Comparison of ENCODE assay signal across 19 cellular contexts in the genomic region with DNA sequence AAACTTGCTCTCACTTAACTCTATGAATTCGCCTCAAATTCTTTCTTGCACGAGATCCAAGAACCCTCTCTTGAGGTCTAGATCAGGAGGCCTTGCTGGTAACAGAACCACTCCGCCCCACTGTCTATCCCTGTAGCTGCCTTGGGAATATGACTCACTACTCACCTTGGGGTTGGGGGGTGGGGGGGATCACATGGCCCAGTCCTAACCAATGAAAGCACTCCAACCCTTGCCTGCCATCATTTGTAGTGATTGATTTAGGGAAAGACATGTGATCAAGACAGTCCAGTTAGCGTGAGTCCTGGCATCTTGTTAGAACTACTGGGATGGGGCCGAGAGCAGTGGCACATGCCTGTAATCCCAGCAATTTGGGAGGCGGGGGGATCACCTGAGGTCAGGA. TPM values are rescaled to one million over a fixed set of nuclear protein-coding genes. Genes with fewer than 3 reads are reported as not detected.
"Had no signal": no experiment of that assay in that cellular context is flagged by ENCODE, and none has a peak within 500 bp of the region (broad histone marks: within the 10 kb centered on the region; RNA-seq: fewer than 3 reads in every experiment).

No MANE protein-coding gene starts in this region.

- H3K9me3 ChIP-seq: adrenal gland, esophagus muscularis mucosa, spleen had no signal

- FAIRE-seq: colon had no signal

- H3K9ac ChIP-seq: neural progenitor cell had no signal

- H3K4me3 ChIP-seq: adrenal gland, cardiac muscle cell, esophagus muscularis mucosa, lung, neural progenitor cell, spleen had no signal

- H2AFZ ChIP-seq: neural progenitor cell had no signal

- H3K36me3 ChIP-seq: adrenal gland, cardiac muscle cell, esophagus muscularis mucosa, neural progenitor cell, spleen, WERI-Rb-1 had no signal

- DNase-seq: activated CD4-positive, alpha-beta memory T cell treated with anti-CD3 and anti-CD28 coated beads, Interleukin-2, amount 10 ng/mL, durations not matched to agents 7 days and 5 days; activated CD4-positive, alpha-beta T cell treated with anti-CD3 and anti-CD28 coated beads for 36 hours; activated effector memory CD4-positive, alpha-beta T cell treated with Interleukin-2 at 50 U/mL for 16 hours; activated T-cell treated with anti-CD3 and anti-CD28 coated beads, Interleukin-2, amount 50 U/mL, for 4 hours; hypothalamus; left colon; stimulated activated CD4-positive, alpha-beta T cell treated with anti-CD3 and anti-CD28 coated beads, Interleukin-1b, Interleukin-23, amount 100 ng/mL, for 48 hours; T-helper 17 cell; WERI-Rb-1 had no signal

- H3K4me1 ChIP-seq: neural progenitor cell had no signal

- H3K27me3 ChIP-seq: adrenal gland, cardiac muscle cell, esophagus muscularis mucosa, neural progenitor cell, spleen had no signal

- ATAC-seq: activated CD4-positive, alpha-beta T cell treated with anti-CD3 and anti-CD28 coated beads for 36 hours; activated T-cell treated with anti-CD3 and anti-CD28 coated beads, Interleukin-2, amount 50 U/mL, for 4 hours; left colon; sciatic nerve; T-helper 17 cell had no signal

- H3K27ac ChIP-seq: adrenal gland, cardiac muscle cell, esophagus muscularis mucosa, neural progenitor cell, spleen, WERI-Rb-1 had no signal

- H3K4me2 ChIP-seq: neural progenitor cell had no signal

RNA-seq across cellular contexts. Expression of a gene that starts 38.0 kb away (rescaled TPM):
- total RNA-seq: activated CD4-positive, alpha-beta memory T cell treated with anti-CD3 and anti-CD28 coated beads, Interleukin-2, amount 10 ng/mL, durations not matched to agents 7 days and 5 days; activated CD4-positive, alpha-beta T cell treated with anti-CD3 and anti-CD28 coated beads for 36 hours; activated T-cell treated with anti-CD3 and anti-CD28 coated beads, Interleukin-2, amount 50 U/mL, for 4 hours; left colon; osteocyte; pulmonary artery endothelial cell; T-helper 17 cell had no signal
